In the genomic region with DNA sequence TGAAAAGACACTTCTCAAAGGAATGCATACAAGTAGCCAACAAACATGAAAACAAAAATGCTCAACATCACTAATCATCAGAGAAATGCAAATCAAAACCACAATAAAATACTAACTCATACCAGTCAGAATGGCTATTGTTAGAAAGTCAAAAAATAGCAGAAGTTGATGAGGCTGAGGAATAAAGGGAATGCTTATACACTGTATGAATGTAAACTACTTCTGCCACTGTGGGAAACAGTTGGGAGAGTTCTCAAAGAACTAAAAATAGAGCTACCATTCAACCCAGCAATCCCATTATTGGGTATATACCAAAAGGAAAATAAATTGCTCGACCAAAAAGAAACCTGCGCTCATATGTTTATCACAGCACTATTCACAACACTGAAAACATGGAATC, we compare ENCODE assay signal across 11 cellular contexts. TPM values are rescaled to one million over a fixed set of nuclear protein-coding genes. Genes with fewer than 3 reads are reported as not detected.
DNase-seq lines count a peak whose midpoint lies in the region; ATAC-seq, FAIRE-seq and TF ChIP-seq lines count a peak whose summit lies in the region.
"Not testable (repeated sequence)": the region's sequence is repeated elsewhere in the genome, so short reads cannot be mapped to it uniquely, and the experiment has no call there.
"Had no signal": no experiment of that assay in that cellular context is flagged by ENCODE, and none has a peak within 500 bp of the region (broad histone marks: within the 10 kb centered on the region; RNA-seq: fewer than 3 reads in every experiment).

No MANE protein-coding gene starts in this region.

- DNase-seq in A549 (ENCODE audit: low read depth in 1 of 2, low spot score in 1 of 2); GM12892 (ENCODE audit: insufficient read length): not testable (repeated sequence)
- DNase-seq in astrocyte of the hippocampus (ENCODE audit: low read depth, low spot score), result peak; percentile 51
- DNase-seq in foreskin melanocyte, result peak; percentile 69

- not testable (repeated sequence) for TF ChIP-seq RAD21 in A549 (conservative IDR thresholded peaks at IDR 0.05 in 1 of 2, IDR thresholded peaks at IDR 0.05 in 1 of 2)

- H4K20me1 ChIP-seq in BLaER1 treated with 17β-estradiol and CSF1 and Interleukin-3, amounts not matched to agents 10 nM and 100 nM, result not testable (repeated sequence)

- TF ChIP-seq EP300 in A549 (IDR thresholded peaks at IDR 0.05), result not testable (repeated sequence)

- not testable (repeated sequence) for TF ChIP-seq POLR2A in A549 (IDR thresholded peaks at IDR 0.05; ENCODE audit: low read length); GM12892 (IDR thresholded peaks at IDR 0.05; ENCODE audit: low read depth, low read length)

- not testable (repeated sequence) for H3K4me1 ChIP-seq in A549
- peaks cover 0 to 27% (median 11%) of the 10 kb centered on the region in 10 experiments; a peak in 10 of 20 replicates for H3K4me1 ChIP-seq in BLaER1 treated with 17β-estradiol and CSF1 and Interleukin-3, amounts not matched to agents 10 nM and 100 nM

- FAIRE-seq in A549 (lab: Jason Lieb, UNC) (peak; percentile 79), GM12892 (lab: Jason Lieb, UNC) (peak; percentile 79)

- not testable (repeated sequence) for H3K4me3 ChIP-seq in A549; BLaER1 treated with 17β-estradiol and CSF1 and Interleukin-3, amounts not matched to agents 10 nM and 100 nM

- H3K9ac ChIP-seq in BLaER1 treated with 17β-estradiol and CSF1 and Interleukin-3, amounts not matched to agents 10 nM and 100 nM, result not testable (repeated sequence)

- H3K27ac ChIP-seq in A549; BLaER1 treated with 17β-estradiol and CSF1 and Interleukin-3, amounts not matched to agents 10 nM and 100 nM: not testable (repeated sequence)

- H3K36me3 ChIP-seq in BLaER1 treated with 17β-estradiol and CSF1 and Interleukin-3, amounts not matched to agents 10 nM and 100 nM, result peaks cover 0 to 87% (median 38%) of the 10 kb centered on the region in 11 experiments; a peak in 16 of 22 replicates

- H3K4me2 ChIP-seq in A549, result not testable (repeated sequence)
- H3K4me2 ChIP-seq in BLaER1 treated with 17β-estradiol and CSF1 and Interleukin-3, amounts not matched to agents 10 nM and 100 nM, result peak overlapping the region in 8 of 11 experiments; percentile 0 to 43 (median 24); a peak in 8 of 22 replicates

- not testable (repeated sequence) for TF ChIP-seq CTCF in A549 (IDR thresholded peaks at IDR 0.05)

- CTCF ChIA-PET in A549 (lab: Yijun Ruan, JAX), result not testable (repeated sequence)

- POLR2A ChIA-PET in A549 (lab: Yijun Ruan, JAX), result not testable (repeated sequence)

- peaks cover 13% of the 10 kb centered on the region for H3K9me3 ChIP-seq in A549
- H3K9me3 ChIP-seq in BLaER1 treated with 17β-estradiol and CSF1 and Interleukin-3, amounts not matched to agents 10 nM and 100 nM (replicated peaks in 1 of 11), result peaks cover 23 to 72% (median 55%) of the 10 kb centered on the region in 11 experiments

- 52% methylated on average over 2 of the region's 2 CpGs for WGBS in A549 (ENCODE audit: missing lambda C conversion rate)

- ATAC-seq in A549, result not testable (repeated sequence)
- ATAC-seq in GM18867 (IDR thresholded peaks at IDR 0.05; ENCODE audit: unreplicated experiment), result peak; percentile 41

- H3K27me3 ChIP-seq in BLaER1 treated with 17β-estradiol and CSF1 and Interleukin-3, amounts not matched to agents 10 nM and 100 nM, result not testable (repeated sequence)

RNA-seq across cellular contexts. Expression of a gene that starts 23.0 kb away (rescaled TPM):
- polyA plus RNA-seq in A549 (2011; rRNA removed), result not detected in 2 replicates
- not detected in 2 replicates for polyA plus RNA-seq in A549 (2012; cell fraction: cytosol; rRNA removed)
- not detected in 2 replicates for polyA plus RNA-seq in A549 (2012; cell fraction: nucleus; rRNA removed)
- not detected in 3 replicates for polyA plus RNA-seq in A549 (2017; fragmentation: RNase III; extraction: RNeasy Plus Mini Kit Qiagen cat#74134 plus additional on column Dnase treatment)
- not detected in 2 replicates for polyA minus RNA-seq in A549 (2011; rRNA and poly(A)+ RNA removed)
- not detected for polyA plus RNA-seq in GM12892 (2012; ENCODE audit: missing spikeins)
- polyA plus RNA-seq: AG04450; CD14-positive monocyte; CD4-positive, alpha-beta memory T cell; CD4-positive, CD25-positive, alpha-beta regulatory T cell; CD8-positive, alpha-beta memory T cell had no signal
